ENCODE assay signal across 1 cellular context in the genomic region with DNA sequence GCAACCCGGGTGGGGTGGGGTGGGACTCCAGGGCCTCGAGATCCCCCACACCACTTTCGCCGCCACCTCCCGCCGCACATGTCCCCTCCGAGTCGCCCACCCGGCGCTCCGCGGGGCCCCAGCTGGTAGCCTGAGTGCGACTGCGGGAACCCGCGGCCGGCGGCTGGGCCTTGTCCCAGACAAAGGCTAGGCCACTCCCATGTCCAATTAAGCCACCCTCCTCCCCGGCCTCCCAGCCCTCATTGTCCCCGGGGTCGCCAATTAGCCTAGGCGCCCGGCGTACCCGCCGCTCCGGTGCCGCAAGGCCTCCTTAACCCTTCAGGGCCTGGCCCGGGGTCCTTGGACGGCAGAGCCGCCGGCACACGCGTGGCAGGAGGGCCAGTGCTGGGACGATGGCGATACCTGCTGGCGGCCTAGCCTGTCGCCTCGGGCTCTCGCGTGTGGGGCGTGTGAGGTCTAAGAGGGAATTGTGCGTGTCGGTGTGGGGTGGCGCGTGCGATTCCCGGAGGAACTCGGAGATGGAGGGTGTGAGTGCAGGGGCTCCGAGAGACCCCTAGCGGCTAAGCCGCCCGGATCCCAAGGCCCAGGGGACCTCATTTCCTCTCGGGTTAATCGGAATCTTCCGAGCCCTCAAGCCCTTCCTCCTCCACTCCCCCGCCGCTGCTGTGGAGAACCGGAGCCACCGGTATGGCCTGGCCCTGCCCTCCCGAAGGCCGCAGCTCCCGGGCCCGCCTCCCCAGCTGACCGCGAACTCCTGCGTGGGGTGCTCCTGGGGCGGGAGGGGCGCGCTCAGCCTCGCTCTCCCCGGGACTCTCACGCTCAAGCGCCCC.
TF ChIP-seq lines count a peak whose summit lies in the region.

No MANE protein-coding gene starts in this region.

TF ChIP-seq in IMR-90, 13 proteins besides CTCF, POLR2A, EP300 and RAD21:
- TF ChIP-seq USF2 (IDR thresholded peaks at IDR 0.05; ENCODE audit: low read depth, low read length), result no peak
- no peak for TF ChIP-seq MAZ (IDR thresholded peaks at IDR 0.05; ENCODE audit: borderline replicate concordance, low read depth, low read length)
- TF ChIP-seq SMC3 (IDR thresholded peaks at IDR 0.05; ENCODE audit: low read depth, low read length), result no peak
- no peak for TF ChIP-seq BHLHE40 (IDR thresholded peaks at IDR 0.05; ENCODE audit: low read depth, low read length)
- no peak for TF ChIP-seq FOS (IDR thresholded peaks at IDR 0.05; ENCODE audit: low read depth, low read length)
- no peak for TF ChIP-seq MAFK (IDR thresholded peaks at IDR 0.05; ENCODE audit: low read depth, low read length)
- no peak for TF ChIP-seq CHD1 (IDR thresholded peaks at IDR 0.05; ENCODE audit: low read depth, low read length)
- TF ChIP-seq MXI1 (IDR thresholded peaks at IDR 0.05; ENCODE audit: borderline replicate concordance, low read depth, low read length), result no peak
- TF ChIP-seq CEBPB (IDR thresholded peaks at IDR 0.05; ENCODE audit: low read depth, low read length), result no peak
- TF ChIP-seq RFX5 (IDR thresholded peaks at IDR 0.05; ENCODE audit: low read depth, low read length), result no peak
- TF ChIP-seq RCOR1 (IDR thresholded peaks at IDR 0.05; ENCODE audit: insufficient replicate concordance, low read length), result no peak
- TF ChIP-seq ELK1 (IDR thresholded peaks at IDR 0.05; ENCODE audit: borderline replicate concordance, low read depth, low read length), result no peak
- TF ChIP-seq NFE2L2 (IDR thresholded peaks at IDR 0.05; ENCODE audit: low read depth, low read length), result no peak
